ENCODE assay signal across 1 cellular context in the genomic region with DNA sequence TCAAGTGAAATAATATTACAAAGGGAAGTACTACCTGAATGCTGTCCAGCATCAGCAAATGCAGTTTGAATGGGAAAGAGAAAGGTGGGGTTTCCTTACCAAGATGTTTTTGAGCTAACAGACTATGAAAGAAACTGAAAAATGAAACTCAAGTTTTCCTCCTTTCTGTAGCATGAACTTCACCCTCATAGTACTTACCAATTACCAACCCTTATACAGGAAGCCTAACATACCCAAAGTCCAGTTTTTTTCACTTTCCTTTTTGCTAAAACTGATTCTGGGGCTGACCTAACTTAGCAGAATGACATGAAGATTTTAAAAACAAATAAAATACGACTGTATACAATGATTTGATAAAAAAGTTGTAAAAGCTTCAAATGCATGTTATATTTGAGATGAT.
TF ChIP-seq lines count a peak whose summit lies in the region.

No MANE protein-coding gene starts in this region.

TF ChIP-seq in HepG2, 621 proteins besides CTCF, POLR2A, EP300 and RAD21:
- TF ChIP-seq FOXJ3 (CRISPR knock-in tag; IDR thresholded peaks at IDR 0.05; ENCODE audit: borderline replicate concordance), result 0 out of 2 replicates have a peak, but pooled peaks have one; percentile 15
- TF ChIP-seq, protein P1, sequence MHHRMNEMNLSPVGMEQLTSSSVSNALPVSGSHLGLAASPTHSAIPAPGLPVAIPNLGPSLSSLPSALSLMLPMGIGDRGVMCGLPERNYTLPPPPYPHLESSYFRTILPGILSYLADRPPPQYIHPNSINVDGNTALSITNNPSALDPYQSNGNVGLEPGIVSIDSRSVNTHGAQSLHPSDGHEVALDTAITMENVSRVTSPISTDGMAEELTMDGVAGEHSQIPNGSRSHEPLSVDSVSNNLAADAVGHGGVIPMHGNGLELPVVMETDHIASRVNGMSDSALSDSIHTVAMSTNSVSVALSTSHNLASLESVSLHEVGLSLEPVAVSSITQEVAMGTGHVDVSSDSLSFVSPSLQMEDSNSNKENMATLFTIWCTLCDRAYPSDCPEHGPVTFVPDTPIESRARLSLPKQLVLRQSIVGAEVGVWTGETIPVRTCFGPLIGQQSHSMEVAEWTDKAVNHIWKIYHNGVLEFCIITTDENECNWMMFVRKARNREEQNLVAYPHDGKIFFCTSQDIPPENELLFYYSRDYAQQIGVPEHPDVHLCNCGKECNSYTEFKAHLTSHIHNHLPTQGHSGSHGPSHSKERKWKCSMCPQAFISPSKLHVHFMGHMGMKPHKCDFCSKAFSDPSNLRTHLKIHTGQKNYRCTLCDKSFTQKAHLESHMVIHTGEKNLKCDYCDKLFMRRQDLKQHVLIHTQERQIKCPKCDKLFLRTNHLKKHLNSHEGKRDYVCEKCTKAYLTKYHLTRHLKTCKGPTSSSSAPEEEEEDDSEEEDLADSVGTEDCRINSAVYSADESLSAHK (CRISPR knock-in tag; IDR thresholded peaks at IDR 0.05; ENCODE audit: borderline replicate concordance), result no peak
- peak; percentile 44; the same call in 1 of the 2 replicates for TF ChIP-seq RBFOX2 (IDR thresholded peaks at IDR 0.05; ENCODE audit: low read depth, low read length)
